Comparison of ENCODE assay signal across 7 cellular contexts in the genomic region with DNA sequence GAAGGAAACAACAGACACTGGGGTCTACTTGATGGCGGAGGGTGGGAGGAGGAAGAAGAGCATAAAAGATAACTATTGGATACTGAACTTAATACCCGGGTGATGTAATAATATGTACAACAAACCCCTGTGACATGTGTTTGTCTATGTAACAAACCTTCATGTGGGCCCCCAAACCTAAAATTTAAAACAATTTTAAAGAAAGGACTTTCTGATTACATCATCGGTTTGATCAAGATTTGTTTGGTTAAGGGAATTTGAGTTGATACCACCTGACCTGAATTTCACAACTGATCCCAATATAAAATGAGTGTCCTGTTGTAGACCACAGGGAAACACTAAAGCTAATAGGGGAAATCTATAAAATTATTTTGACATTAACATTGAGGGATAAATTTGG.
"Had no signal": no experiment of that assay in that cellular context is flagged by ENCODE, and none has a peak within 500 bp of the region (broad histone marks: within the 10 kb centered on the region; RNA-seq: fewer than 3 reads in every experiment).

No MANE protein-coding gene starts in this region.

- DNase-seq: GDM1, GF-D8 had no signal

- H3K4me3 ChIP-seq: GM12878 had no signal

- ATAC-seq: GM12878 had no signal

- FAIRE-seq: GM12891, GM12892, GM18507, GM19239 had no signal
